8 cellular contexts compared by ENCODE assay signal in genomic region chr11:128905345-128906184, GRCh38. TPM values are rescaled to one million over a fixed set of nuclear protein-coding genes. Genes with fewer than 3 reads are reported as not detected.
DNase-seq lines count a peak whose midpoint lies in the region; ATAC-seq and TF ChIP-seq lines count a peak whose summit lies in the region.

No MANE protein-coding gene starts in this region.

- intact Hi-C loops in heart left ventricle (cut with DNase I) = loop anchor here in 2 of 10 donors (1.0 to 2.0 kb wide), 2 partner anchors 15 to 19 kb away; partner anchors contain the start of gene KCNJ5 (in 1 of the 2)

- peaks cover 85% of the 10 kb centered on the region for H3K27me3 Mint-ChIP-seq in activated naive CD4-positive, alpha-beta T cell treated with anti-CD3 and anti-CD28 coated beads, Interleukin-2, amount 10 ng/mL, durations not matched to agents 7 days and 5 days

- CTCF ChIA-PET in activated naive CD4-positive, alpha-beta T cell treated with anti-CD3 and anti-CD28 coated beads, Interleukin-2, amount 10 ng/mL, durations not matched to agents 7 days and 5 days (lab: Charles Lee) = interaction anchor here (0.8 to 6.6 kb wide), 8 partner anchors 9 to 734 kb away, joined by 3 to 57 read pairs (median 3); no protein-coding TSS in a partner anchor

- no peak for TF ChIP-seq POLR2A in heart left ventricle (IDR thresholded peaks at IDR 0.05)

- peak overlapping the region in 11 of 12 donors; percentile 61 to 88 (median 69) for H3K27ac ChIP-seq in heart left ventricle

- H3K9me3 ChIP-seq in NT2/D1 (ENCODE audit: insufficient read depth, low read length) = no peaks in the 10 kb centered on the region
- no peaks in the 10 kb centered on the region for H3K9me3 ChIP-seq in heart left ventricle

- peak overlapping the region; percentile 75 for H3K9ac ChIP-seq in NT2/D1 (ENCODE audit: insufficient read length, low read depth)

- ATAC-seq in GM18498 (IDR thresholded peaks at IDR 0.05; ENCODE audit: unreplicated experiment) (peak; percentile 56), HG03108 (IDR thresholded peaks at IDR 0.05; ENCODE audit: unreplicated experiment) (peak; percentile 29), heart left ventricle (peak; percentile 44 to 74 (median 60))

- H3K4me3 Mint-ChIP-seq in activated naive CD4-positive, alpha-beta T cell treated with anti-CD3 and anti-CD28 coated beads, Interleukin-2, amount 10 ng/mL, durations not matched to agents 7 days and 5 days = peak overlapping the region; percentile 70

- H3K4me3 ChIP-seq in NT2/D1 (ENCODE audit: insufficient read length, low read depth) (peak overlapping the region; percentile 41), heart left ventricle (peak overlapping the region; percentile 45 to 73 (median 62))

- peak; percentile 17 to 63 (median 43) for TF ChIP-seq CTCF in heart left ventricle (IDR thresholded peaks at IDR 0.05)

- WGBS in heart left ventricle, 4 donors = 2 to 4% (median 3%) methylated on average over 26 to 45 of the region's 45 CpGs

- no peak overlapping the region for H3K27ac Mint-ChIP-seq in activated naive CD4-positive, alpha-beta T cell treated with anti-CD3 and anti-CD28 coated beads, Interleukin-2, amount 10 ng/mL, durations not matched to agents 7 days and 5 days

- peaks cover 10% of the 10 kb centered on the region for H3K36me3 ChIP-seq in NT2/D1 (ENCODE audit: insufficient read depth, insufficient read length, low read length)
- no peaks in the 10 kb centered on the region for H3K36me3 ChIP-seq in heart left ventricle

- no peaks in the 10 kb centered on the region for H3K9me3 Mint-ChIP-seq in activated naive CD4-positive, alpha-beta T cell treated with anti-CD3 and anti-CD28 coated beads, Interleukin-2, amount 10 ng/mL, durations not matched to agents 7 days and 5 days

- no peaks in the 10 kb centered on the region for H3K36me3 Mint-ChIP-seq in activated naive CD4-positive, alpha-beta T cell treated with anti-CD3 and anti-CD28 coated beads, Interleukin-2, amount 10 ng/mL, durations not matched to agents 7 days and 5 days

- peaks cover 12% of the 10 kb centered on the region for H3K4me1 Mint-ChIP-seq in activated naive CD4-positive, alpha-beta T cell treated with anti-CD3 and anti-CD28 coated beads, Interleukin-2, amount 10 ng/mL, durations not matched to agents 7 days and 5 days

- in situ Hi-C loops in ACHN (cut with HindIII; ENCODE audit: low pct_ligation_motif_present, low pct_unique_long_range_greater_than_20kb, low sequenced_read_pairs) = no loop called here

- H3K4me1 ChIP-seq in NT2/D1 (ENCODE audit: insufficient read depth, insufficient read length) (peaks cover 9% of the 10 kb centered on the region), heart left ventricle (peaks cover 0 to 65% (median 24%) of the 10 kb centered on the region in 12 donors)

- H3K27me3 ChIP-seq in NT2/D1 (ENCODE audit: insufficient read depth, insufficient read length) (no peaks in the 10 kb centered on the region), heart left ventricle (peaks cover 0 to 3% (median 0%) of the 10 kb centered on the region in 9 donors)

- DNase-seq in ACHN (peak; percentile 67), NT2/D1 (ENCODE audit: low read depth, low spot score) (peak; percentile 40), heart left ventricle (peak in 3 of 5 donors; percentile 50 to 71 (median 64)), retina (peak; percentile 64), NCI-H187 treated with DMSO at 0.1 percent for 48 hours (lab: John Stamatoyannopoulos, UW) (no peak)
- peak; percentile 64 for DNase-seq in activated naive CD4-positive, alpha-beta T cell treated with anti-CD3 and anti-CD28 coated beads, Interleukin-2, amount 10 ng/mL, durations not matched to agents 7 days and 5 days

RNA-seq across cellular contexts. Expression of gene KCNJ5, which starts 14.4 kb away (rescaled TPM):
- 10 to 100 TPM in 2 of 9 donors, 1 to 10 TPM in 7; 3.3 to 29.4 (median 7.2) TPM for total RNA-seq in heart left ventricle
- 1 to 10 TPM; 1.4 to 3.0 TPM for polyA plus RNA-seq in heart left ventricle

RNA-seq across cellular contexts. Expression of gene TP53AIP1, which starts 37.1 kb away (rescaled TPM):
- total RNA-seq in heart left ventricle = not detected
- polyA plus RNA-seq in heart left ventricle = under 1 TPM in 1 of 2 donors, not detected in 1; 0.01 TPM

RNA-seq across cellular contexts. Expression of gene KCNJ1, which starts 38.5 kb away (rescaled TPM):
- under 1 TPM in 4 of 9 donors, not detected in 5; 0.16 to 0.50 (median 0.31) TPM for total RNA-seq in heart left ventricle
- under 1 TPM in 1 of 2 donors, not detected in 1; 0.08 TPM for polyA plus RNA-seq in heart left ventricle
